24 cellular contexts compared by ENCODE assay signal in genomic region chr12:57863676-57864075, GRCh38. TPM values are rescaled to one million over a fixed set of nuclear protein-coding genes. Genes with fewer than 3 reads are reported as not detected.
DNase-seq lines count a peak whose midpoint lies in the region; ATAC-seq, FAIRE-seq and TF ChIP-seq lines count a peak whose summit lies in the region.
"Had no signal": no experiment of that assay in that cellular context is flagged by ENCODE, and none has a peak within 500 bp of the region (broad histone marks: within the 10 kb centered on the region; RNA-seq: fewer than 3 reads in every experiment).

No MANE protein-coding gene starts in this region.

- no peaks in the 10 kb centered on the region for H3K36me3 Mint-ChIP-seq in CD4-positive, alpha-beta T cell (ENCODE audit: low read depth)
- H3K36me3 Mint-ChIP-seq in nephron (ENCODE audit: low read depth) = no peaks in the 10 kb centered on the region

- H3K9me3 ChIP-seq in CD4-positive, alpha-beta T cell (ENCODE audit: control insufficient read depth, low read length) = no peaks in the 10 kb centered on the region
- no peaks in the 10 kb centered on the region for H3K9me3 ChIP-seq in colonic mucosa
- no peaks in the 10 kb centered on the region for H3K9me3 ChIP-seq in suprapubic skin
- H3K9me3 ChIP-seq in pancreas = no peaks in the 10 kb centered on the region
- H3K9me3 ChIP-seq: A549, right lobe of liver, testis had no signal

- no peak for TF ChIP-seq CTCF in CD4-positive, alpha-beta T cell (IDR thresholded peaks at IDR 0.05)
- TF ChIP-seq CTCF in colonic mucosa (IDR thresholded peaks at IDR 0.05) (no peak), nephron (IDR thresholded peaks at IDR 0.05; ENCODE audit: unreplicated experiment in 3 of 3) (no peak), suprapubic skin (IDR thresholded peaks at IDR 0.05) (no peak), pancreas (IDR thresholded peaks at IDR 0.05) (no peak)

- H3K4me1 ChIP-seq in colonic mucosa (no peaks in the 10 kb centered on the region), suprapubic skin (peaks cover 25% of the 10 kb centered on the region), pancreas (no peaks in the 10 kb centered on the region)
- H3K4me1 ChIP-seq: right lobe of liver had no signal

- no peak for DNase-seq in CD4-positive, alpha-beta T cell
- DNase-seq in colonic mucosa = no peak
- DNase-seq in suprapubic skin (ENCODE audit: low spot score in 2 of 2) = no peak
- no peak for DNase-seq in NCI-H1694 treated with DMSO at 0.1 percent for 48 hours (lab: John Stamatoyannopoulos, UW)
- DNase-seq in cerebellar nuclear complex (lab: John Stamatoyannopoulos, UW) = no peak
- DNase-seq in pancreas = no peak
- DNase-seq: activated CD4-positive, CD25-positive, alpha-beta regulatory T cell treated with anti-CD3 and anti-CD28 coated beads, Interleukin-2, amount 50 U/mL, for 72 hours; activated CD8-positive, alpha-beta memory T cell treated with anti-CD3 and anti-CD28 coated beads for 24 hours; activated T-cell treated with anti-CD3 and anti-CD28 coated beads, Interleukin-2, amount 50 U/mL, for 24 hours; amniotic stem cell; COR-L47; DMS79; Kasumi-1; NCI-H1048; NCI-H2029; NCI-H345; NCI-H82; right lobe of liver; testis had no signal

- peak overlapping the region; percentile 71 for H3K4me3 Mint-ChIP-seq in CD4-positive, alpha-beta T cell
- no peak overlapping the region for H3K4me3 Mint-ChIP-seq in nephron
- H3K4me3 Mint-ChIP-seq: activated T-cell treated with anti-CD3 and anti-CD28 coated beads, Interleukin-2, amount 50 U/mL, for 24 hours had no signal

- POLR2A ChIA-PET in CD4-positive, alpha-beta T cell (lab: Charles Lee) = interaction anchor here (2.6 kb wide), 1 partner anchor 17 kb away, joined by 20 read pairs; the partner anchor contains the start of gene CTDSP2

- FAIRE-seq in pancreas (lab: Jason Lieb, UNC) = no peak
- FAIRE-seq: A549, HTR-8/SVneo had no signal

- no peak overlapping the region for H3K27ac ChIP-seq in CD4-positive, alpha-beta T cell (ENCODE audit: low read depth, low read length)
- H3K27ac ChIP-seq in colonic mucosa (peak overlapping the region; percentile 81), suprapubic skin (peak overlapping the region; percentile 93), pancreas (no peak overlapping the region)

- no peak overlapping the region for H3K27ac Mint-ChIP-seq in CD4-positive, alpha-beta T cell
- H3K27ac Mint-ChIP-seq in nephron = peak overlapping the region in 2 of 3 experiments; percentile 44 to 99
- H3K27ac Mint-ChIP-seq: activated T-cell treated with anti-CD3 and anti-CD28 coated beads, Interleukin-2, amount 50 U/mL, for 24 hours had no signal

- no peak overlapping the region for H3K4me3 ChIP-seq in colonic mucosa
- H3K4me3 ChIP-seq in suprapubic skin = no peak overlapping the region
- no peak overlapping the region for H3K4me3 ChIP-seq in pancreas
- H3K4me3 ChIP-seq: A549, right lobe of liver, testis had no signal

- TF ChIP-seq POLR2A in suprapubic skin (IDR thresholded peaks at IDR 0.05) = no peak

- CTCF ChIA-PET in CD4-positive, alpha-beta T cell (lab: Charles Lee) = no interaction called here

- peaks cover 9% of the 10 kb centered on the region for H3K4me1 Mint-ChIP-seq in CD4-positive, alpha-beta T cell (ENCODE audit: low read depth)
- peaks cover 33% of the 10 kb centered on the region for H3K4me1 Mint-ChIP-seq in nephron

- H3K27me3 ChIP-seq in CD4-positive, alpha-beta T cell (ENCODE audit: control insufficient read depth, insufficient read depth, low read length) = no peaks in the 10 kb centered on the region
- no peaks in the 10 kb centered on the region for H3K27me3 ChIP-seq in colonic mucosa
- H3K27me3 ChIP-seq in suprapubic skin = no peaks in the 10 kb centered on the region
- H3K27me3 ChIP-seq in pancreas = no peaks in the 10 kb centered on the region
- H3K27me3 ChIP-seq: right lobe of liver, testis had no signal

- H3K9me3 Mint-ChIP-seq in CD4-positive, alpha-beta T cell = no peaks in the 10 kb centered on the region
- H3K9me3 Mint-ChIP-seq in nephron = no peaks in the 10 kb centered on the region
- H3K9me3 Mint-ChIP-seq: activated T-cell treated with anti-CD3 and anti-CD28 coated beads, Interleukin-2, amount 50 U/mL, for 24 hours; HFFc6 had no signal

- no peak for TF ChIP-seq EP300 in suprapubic skin (IDR thresholded peaks at IDR 0.05)

- peaks cover 29% of the 10 kb centered on the region for H3K27me3 Mint-ChIP-seq in CD4-positive, alpha-beta T cell
- peaks cover 8% of the 10 kb centered on the region for H3K27me3 Mint-ChIP-seq in nephron (ENCODE audit: low read depth)

- 18% methylated on average over 1 of the region's 1 CpG for WGBS in suprapubic skin
- WGBS in pancreas, 2 donors = 68 to 78% methylated on average over 1 of the region's 1 CpG

- no peak for ATAC-seq in CD4-positive, alpha-beta T cell (ENCODE audit: poor library complexity)
- no peak for ATAC-seq in HG03520 (IDR thresholded peaks at IDR 0.05; ENCODE audit: unreplicated experiment)
- ATAC-seq in pancreas = no peak
- ATAC-seq: right lobe of liver had no signal

- intact Hi-C loops in CD4-positive, alpha-beta T cell (cut with DNase I, micrococcal nuclease) = loop anchor here in 1 of 2 experiments (1.0 kb wide), 1 partner anchor 13 kb away; no protein-coding TSS in a partner anchor
- intact Hi-C loops in colonic mucosa (cut with DNase I) = no loop called here
- intact Hi-C loops in pancreas (cut with DNase I) = no loop called here

- no peak overlapping the region for H3K9ac ChIP-seq in colonic mucosa (ENCODE audit: low read depth in 2 of 2, low read length in 2 of 2)

- H3K36me3 ChIP-seq in colonic mucosa (no peaks in the 10 kb centered on the region), suprapubic skin (no peaks in the 10 kb centered on the region), pancreas (no peaks in the 10 kb centered on the region)
- H3K36me3 ChIP-seq: right lobe of liver had no signal

RNA-seq across cellular contexts. Expression of gene CTDSP2, which starts 17.1 kb away (rescaled TPM):
- 10 to 100 TPM; 86.2 to 86.4 TPM for total RNA-seq in CD4-positive, alpha-beta T cell
- 100 to 1,000 TPM; 131 to 200 TPM for total RNA-seq in colonic mucosa
- total RNA-seq in suprapubic skin = 100 to 1,000 TPM; 147 to 240 (median 215) TPM
- total RNA-seq in pancreas = 100 to 1,000 TPM in 2 of 6 donors, 10 to 100 TPM in 4; 88.8 to 165 (median 94.5) TPM
- polyA plus RNA-seq in pancreas = 10 to 100 TPM; 38.7 to 48.6 TPM

RNA-seq across cellular contexts. Expression of gene AVIL, which starts 45.1 kb away (rescaled TPM):
- total RNA-seq in CD4-positive, alpha-beta T cell = 1 to 10 TPM in 1 of 2 experiments, under 1 TPM in 1; 0.60 to 1.2 TPM
- total RNA-seq in colonic mucosa = 1 to 10 TPM; 5.1 to 8.1 TPM
- 10 to 100 TPM in 2 of 4 donors, 1 to 10 TPM in 2; 4.7 to 96.5 (median 10.0) TPM for total RNA-seq in suprapubic skin
- total RNA-seq in pancreas = 10 to 100 TPM in 1 of 6 donors, 1 to 10 TPM in 5; 1.6 to 11.7 (median 3.7) TPM
- 10 to 100 TPM; 11.7 to 15.9 TPM for polyA plus RNA-seq in pancreas

Comparison
In these comparisons a context has a peak if more than half of its experiments do, and no peak if none do; other contexts are left out.
1. H3K27ac ChIP-seq: peak in colonic mucosa (single experiment) and suprapubic skin (single experiment); none in CD4-positive, alpha-beta T cell (single experiment) and pancreas (0 of 4).